ENCODE assay signal across 1 cellular context in the genomic region with DNA sequence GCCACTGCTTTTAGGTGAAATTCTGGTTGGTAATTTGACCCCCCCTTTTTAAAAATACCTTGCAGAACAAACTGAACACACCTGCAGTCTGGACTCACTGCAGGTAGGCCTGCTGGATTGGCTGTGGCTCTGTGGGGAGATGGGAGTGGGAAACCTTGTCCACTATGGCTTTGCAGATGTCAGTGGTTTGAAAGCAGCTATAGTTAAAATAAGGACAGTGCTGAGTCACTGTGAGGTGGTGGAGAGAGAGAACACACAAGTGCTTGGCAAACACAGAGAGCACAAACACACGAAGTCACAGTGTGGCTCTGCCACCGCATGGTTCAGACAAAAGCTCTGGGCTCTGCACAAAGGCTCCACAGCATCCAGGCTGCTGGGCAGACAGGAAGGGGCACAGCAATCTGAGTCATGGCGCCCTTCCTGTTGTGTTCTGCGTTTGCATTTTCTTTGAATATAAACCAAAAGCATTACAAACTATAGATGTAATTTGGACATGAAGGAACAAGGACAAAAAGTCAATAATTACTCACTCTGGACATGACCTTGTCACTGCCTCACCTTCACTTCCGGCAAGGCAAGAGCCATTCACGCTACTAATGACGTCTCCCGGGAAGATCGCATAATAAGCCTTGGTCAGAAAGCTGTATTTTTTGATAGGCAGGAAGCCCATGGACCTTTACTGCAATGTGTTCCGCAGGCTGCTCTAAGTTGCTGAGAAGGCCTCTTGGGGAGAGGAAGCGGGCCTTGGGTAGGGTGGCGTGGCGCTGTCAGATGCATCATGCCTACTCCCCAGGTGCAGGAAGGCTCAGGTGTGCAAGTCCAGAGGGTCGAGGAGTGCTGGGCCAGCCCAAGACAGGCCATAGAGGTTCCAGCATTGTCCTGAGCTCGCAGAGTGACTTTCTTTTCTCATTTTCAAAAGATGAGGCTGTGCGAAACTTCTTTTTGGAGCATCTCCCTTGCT.
TF ChIP-seq lines count a peak whose summit lies in the region.

No MANE protein-coding gene starts in this region.

TF ChIP-seq in K562, 482 proteins besides CTCF, POLR2A, EP300 and RAD21 (continued from another document and continues in another):
- no peak for TF ChIP-seq NCOR1 (IDR thresholded peaks at IDR 0.05)
- TF ChIP-seq, protein P1, sequence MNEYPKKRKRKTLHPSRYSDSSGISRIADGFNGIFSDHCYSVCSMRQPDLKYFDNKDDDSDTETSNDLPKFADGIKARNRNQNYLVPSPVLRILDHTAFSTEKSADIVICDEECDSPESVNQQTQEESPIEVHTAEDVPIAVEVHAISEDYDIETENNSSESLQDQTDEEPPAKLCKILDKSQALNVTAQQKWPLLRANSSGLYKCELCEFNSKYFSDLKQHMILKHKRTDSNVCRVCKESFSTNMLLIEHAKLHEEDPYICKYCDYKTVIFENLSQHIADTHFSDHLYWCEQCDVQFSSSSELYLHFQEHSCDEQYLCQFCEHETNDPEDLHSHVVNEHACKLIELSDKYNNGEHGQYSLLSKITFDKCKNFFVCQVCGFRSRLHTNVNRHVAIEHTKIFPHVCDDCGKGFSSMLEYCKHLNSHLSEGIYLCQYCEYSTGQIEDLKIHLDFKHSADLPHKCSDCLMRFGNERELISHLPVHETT (CRISPR knock-in tag; conservative IDR thresholded peaks at IDR 0.05 in 1 of 2, IDR thresholded peaks at IDR 0.05 in 1 of 2) = peak in 1 of 2 experiments; percentile 68; a peak in 1 of 4 replicates
- TF ChIP-seq ZNF146 (CRISPR knock-in tag; IDR thresholded peaks at IDR 0.05; ENCODE audit: unreplicated experiment) = no peak
- TF ChIP-seq TEAD2 (tag; IDR thresholded peaks at IDR 0.05) = 0 out of 2 replicates have a peak, but pooled peaks have one; percentile 12
- TF ChIP-seq, protein P2, sequence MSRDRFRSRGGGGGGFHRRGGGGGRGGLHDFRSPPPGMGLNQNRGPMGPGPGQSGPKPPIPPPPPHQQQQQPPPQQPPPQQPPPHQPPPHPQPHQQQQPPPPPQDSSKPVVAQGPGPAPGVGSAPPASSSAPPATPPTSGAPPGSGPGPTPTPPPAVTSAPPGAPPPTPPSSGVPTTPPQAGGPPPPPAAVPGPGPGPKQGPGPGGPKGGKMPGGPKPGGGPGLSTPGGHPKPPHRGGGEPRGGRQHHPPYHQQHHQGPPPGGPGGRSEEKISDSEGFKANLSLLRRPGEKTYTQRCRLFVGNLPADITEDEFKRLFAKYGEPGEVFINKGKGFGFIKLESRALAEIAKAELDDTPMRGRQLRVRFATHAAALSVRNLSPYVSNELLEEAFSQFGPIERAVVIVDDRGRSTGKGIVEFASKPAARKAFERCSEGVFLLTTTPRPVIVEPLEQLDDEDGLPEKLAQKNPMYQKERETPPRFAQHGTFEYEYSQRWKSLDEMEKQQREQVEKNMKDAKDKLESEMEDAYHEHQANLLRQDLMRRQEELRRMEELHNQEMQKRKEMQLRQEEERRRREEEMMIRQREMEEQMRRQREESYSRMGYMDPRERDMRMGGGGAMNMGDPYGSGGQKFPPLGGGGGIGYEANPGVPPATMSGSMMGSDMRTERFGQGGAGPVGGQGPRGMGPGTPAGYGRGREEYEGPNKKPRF (IDR thresholded peaks at IDR 0.05; ENCODE audit: low read depth, low read length) = no peak
- peak; percentile 60 for TF ChIP-seq C11orf30 (IDR thresholded peaks at IDR 0.05; ENCODE audit: low read depth)
- TF ChIP-seq SOX6 (IDR thresholded peaks at IDR 0.05) = no peak
- no peak for TF ChIP-seq JUND (IDR thresholded peaks at IDR 0.05; ENCODE audit: borderline replicate concordance, low read depth, low read length)
- 0 out of 3 replicates have a peak, but pooled peaks have one; percentile 9 for TF ChIP-seq JUND (tag; IDR thresholded peaks at IDR 0.05; ENCODE audit: borderline replicate concordance, low read depth, low read length)
- no peak for TF ChIP-seq KAT7 (CRISPR knock-in tag; IDR thresholded peaks at IDR 0.05; ENCODE audit: borderline replicate concordance)
- TF ChIP-seq MYBL2 (IDR thresholded peaks at IDR 0.05; ENCODE audit: low read depth) = no peak
- no peak for TF ChIP-seq MYBL2 (CRISPR knock-in tag; IDR thresholded peaks at IDR 0.05; ENCODE audit: borderline replicate concordance)
- no peak for TF ChIP-seq TAF15 (IDR thresholded peaks at IDR 0.05; ENCODE audit: low read depth, low read length)
- TF ChIP-seq, protein P3, sequence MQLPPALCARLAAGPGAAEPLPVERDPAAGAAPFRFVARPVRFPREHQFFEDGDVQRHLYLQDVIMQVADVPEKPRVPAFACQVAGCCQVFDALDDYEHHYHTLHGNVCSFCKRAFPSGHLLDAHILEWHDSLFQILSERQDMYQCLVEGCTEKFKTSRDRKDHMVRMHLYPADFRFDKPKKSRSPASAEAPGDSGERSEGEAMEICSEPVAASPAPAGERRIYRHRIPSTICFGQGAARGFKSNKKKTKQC (CRISPR knock-in tag; IDR thresholded peaks at IDR 0.05) = no peak
- no peak for TF ChIP-seq RAD51 (IDR thresholded peaks at IDR 0.05; ENCODE audit: borderline replicate concordance, low read depth)
- TF ChIP-seq NCOA1 (IDR thresholded peaks at IDR 0.05; ENCODE audit: low read depth) = no peak
- TF ChIP-seq, protein P4, sequence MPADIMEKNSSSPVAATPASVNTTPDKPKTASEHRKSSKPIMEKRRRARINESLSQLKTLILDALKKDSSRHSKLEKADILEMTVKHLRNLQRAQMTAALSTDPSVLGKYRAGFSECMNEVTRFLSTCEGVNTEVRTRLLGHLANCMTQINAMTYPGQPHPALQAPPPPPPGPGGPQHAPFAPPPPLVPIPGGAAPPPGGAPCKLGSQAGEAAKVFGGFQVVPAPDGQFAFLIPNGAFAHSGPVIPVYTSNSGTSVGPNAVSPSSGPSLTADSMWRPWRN (IDR thresholded peaks at IDR 0.05; ENCODE audit: low read depth) = no peak
- no peak for TF ChIP-seq ZNF232 (CRISPR knock-in tag; IDR thresholded peaks at IDR 0.05)
- TF ChIP-seq CEBPB (tag; IDR thresholded peaks at IDR 0.05) = peak; percentile 39; the same call in 1 of the 2 replicates
- TF ChIP-seq U2AF2 (optimal IDR thresholded peaks at IDR 0.05; ENCODE audit: low read depth, low read length) = no peak
- TF ChIP-seq POLR2AphosphoS5 (IDR thresholded peaks at IDR 0.05; ENCODE audit: control insufficient read depth, insufficient read depth, low read depth, low read length) = no peak
- TF ChIP-seq, protein P5, sequence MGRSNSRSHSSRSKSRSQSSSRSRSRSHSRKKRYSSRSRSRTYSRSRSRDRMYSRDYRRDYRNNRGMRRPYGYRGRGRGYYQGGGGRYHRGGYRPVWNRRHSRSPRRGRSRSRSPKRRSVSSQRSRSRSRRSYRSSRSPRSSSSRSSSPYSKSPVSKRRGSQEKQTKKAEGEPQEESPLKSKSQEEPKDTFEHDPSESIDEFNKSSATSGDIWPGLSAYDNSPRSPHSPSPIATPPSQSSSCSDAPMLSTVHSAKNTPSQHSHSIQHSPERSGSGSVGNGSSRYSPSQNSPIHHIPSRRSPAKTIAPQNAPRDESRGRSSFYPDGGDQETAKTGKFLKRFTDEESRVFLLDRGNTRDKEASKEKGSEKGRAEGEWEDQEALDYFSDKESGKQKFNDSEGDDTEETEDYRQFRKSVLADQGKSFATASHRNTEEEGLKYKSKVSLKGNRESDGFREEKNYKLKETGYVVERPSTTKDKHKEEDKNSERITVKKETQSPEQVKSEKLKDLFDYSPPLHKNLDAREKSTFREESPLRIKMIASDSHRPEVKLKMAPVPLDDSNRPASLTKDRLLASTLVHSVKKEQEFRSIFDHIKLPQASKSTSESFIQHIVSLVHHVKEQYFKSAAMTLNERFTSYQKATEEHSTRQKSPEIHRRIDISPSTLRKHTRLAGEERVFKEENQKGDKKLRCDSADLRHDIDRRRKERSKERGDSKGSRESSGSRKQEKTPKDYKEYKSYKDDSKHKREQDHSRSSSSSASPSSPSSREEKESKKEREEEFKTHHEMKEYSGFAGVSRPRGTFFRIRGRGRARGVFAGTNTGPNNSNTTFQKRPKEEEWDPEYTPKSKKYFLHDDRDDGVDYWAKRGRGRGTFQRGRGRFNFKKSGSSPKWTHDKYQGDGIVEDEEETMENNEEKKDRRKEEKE (IDR thresholded peaks at IDR 0.05; ENCODE audit: borderline replicate concordance in 1 of 2, control insufficient read depth in 1 of 2, low read depth in 2 of 2, low read length in 1 of 2) = no peak
- TF ChIP-seq JUN (IDR thresholded peaks at IDR 0.05; ENCODE audit: borderline replicate concordance, low read depth, low read length) = no peak
- TF ChIP-seq JUN (CRISPR knock-in tag; IDR thresholded peaks at IDR 0.05; ENCODE audit: borderline replicate concordance) = no peak
- no peak for TF ChIP-seq TRIM28 (IDR thresholded peaks at IDR 0.05)
- peak; percentile 83 for TF ChIP-seq NFE2 (IDR thresholded peaks at IDR 0.05; ENCODE audit: low read depth)
- TF ChIP-seq, protein P6, sequence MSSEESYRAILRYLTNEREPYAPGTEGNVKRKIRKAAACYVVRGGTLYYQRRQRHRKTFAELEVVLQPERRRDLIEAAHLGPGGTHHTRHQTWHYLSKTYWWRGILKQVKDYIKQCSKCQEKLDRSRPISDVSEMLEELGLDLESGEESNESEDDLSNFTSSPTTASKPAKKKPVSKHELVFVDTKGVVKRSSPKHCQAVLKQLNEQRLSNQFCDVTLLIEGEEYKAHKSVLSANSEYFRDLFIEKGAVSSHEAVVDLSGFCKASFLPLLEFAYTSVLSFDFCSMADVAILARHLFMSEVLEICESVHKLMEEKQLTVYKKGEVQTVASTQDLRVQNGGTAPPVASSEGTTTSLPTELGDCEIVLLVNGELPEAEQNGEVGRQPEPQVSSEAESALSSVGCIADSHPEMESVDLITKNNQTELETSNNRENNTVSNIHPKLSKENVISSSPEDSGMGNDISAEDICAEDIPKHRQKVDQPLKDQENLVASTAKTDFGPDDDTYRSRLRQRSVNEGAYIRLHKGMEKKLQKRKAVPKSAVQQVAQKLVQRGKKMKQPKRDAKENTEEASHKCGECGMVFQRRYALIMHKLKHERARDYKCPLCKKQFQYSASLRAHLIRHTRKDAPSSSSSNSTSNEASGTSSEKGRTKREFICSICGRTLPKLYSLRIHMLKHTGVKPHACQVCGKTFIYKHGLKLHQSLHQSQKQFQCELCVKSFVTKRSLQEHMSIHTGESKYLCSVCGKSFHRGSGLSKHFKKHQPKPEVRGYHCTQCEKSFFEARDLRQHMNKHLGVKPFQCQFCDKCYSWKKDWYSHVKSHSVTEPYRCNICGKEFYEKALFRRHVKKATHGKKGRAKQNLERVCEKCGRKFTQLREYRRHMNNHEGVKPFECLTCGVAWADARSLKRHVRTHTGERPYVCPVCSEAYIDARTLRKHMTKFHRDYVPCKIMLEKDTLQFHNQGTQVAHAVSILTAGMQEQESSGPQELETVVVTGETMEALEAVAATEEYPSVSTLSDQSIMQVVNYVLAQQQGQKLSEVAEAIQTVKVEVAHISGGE (CRISPR knock-in tag; IDR thresholded peaks at IDR 0.05) = peak in 1 of 3 experiments; percentile 20; a peak in 1 of 6 replicates
- TF ChIP-seq MECOM (CRISPR knock-in tag; IDR thresholded peaks at IDR 0.05) = peak; percentile 58; the same call in 1 of the 2 replicates
